ENCODE assay signal across 20 cellular contexts in the genomic region with DNA sequence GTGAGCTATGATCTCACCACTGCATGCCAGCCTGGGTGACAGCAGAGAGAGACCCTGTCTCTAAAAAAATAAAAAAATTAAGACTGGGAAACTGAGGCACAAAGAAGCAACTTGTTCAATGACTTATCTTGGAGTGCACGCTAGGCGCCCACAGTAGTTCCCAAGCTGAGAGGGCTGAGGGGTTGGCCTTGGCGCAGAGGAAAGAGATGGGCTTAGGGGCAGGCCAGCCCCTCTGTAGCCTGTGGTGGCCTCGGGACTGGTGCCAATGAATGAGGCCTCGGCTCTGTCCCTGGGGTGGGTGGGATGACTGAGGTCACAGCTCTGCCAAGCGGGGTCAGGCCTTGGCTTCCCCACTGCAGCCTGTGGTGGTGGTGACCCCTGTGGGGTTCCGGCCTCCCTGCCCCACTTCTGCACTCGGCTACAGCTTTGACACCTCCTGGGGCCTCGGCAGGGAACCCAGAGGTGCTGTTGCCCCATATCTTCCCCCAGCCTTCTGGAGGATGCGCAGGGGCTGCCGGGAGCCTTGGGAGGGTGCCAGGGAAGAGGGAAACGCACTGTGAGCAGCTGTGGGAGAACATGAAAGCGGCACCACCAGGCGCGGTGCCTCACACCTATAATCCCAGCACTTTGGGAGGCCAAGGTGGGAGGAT. TPM values are rescaled to one million over a fixed set of nuclear protein-coding genes. Genes with fewer than 3 reads are reported as not detected.
"Had no signal": no experiment of that assay in that cellular context is flagged by ENCODE, and none has a peak within 500 bp of the region (broad histone marks: within the 10 kb centered on the region; RNA-seq: fewer than 3 reads in every experiment).

No MANE protein-coding gene starts in this region.

- H3K4me3 Mint-ChIP-seq: activated naive CD4-positive, alpha-beta T cell treated with anti-CD3 and anti-CD28 coated beads, Interleukin-2, amount 10 ng/mL, durations not matched to agents 7 days and 5 days; activated T-cell treated with anti-CD3 and anti-CD28 coated beads, Interleukin-2, amount 50 U/mL, for 24 hours; memory B cell; natural killer cell; T-helper 2 cell treated with Interferon-gamma antibody and Interleukin-4, amounts not matched to agents 5 μg/mL and 100 μg/mL, for 36 hours had no signal

- H3K4me2 ChIP-seq: hepatocyte had no signal

- H3K36me3 ChIP-seq: cardiac muscle cell, colonic mucosa, left lung, prostate gland, right lobe of liver, spleen, stomach, upper lobe of left lung had no signal

- H2AFZ ChIP-seq: hepatocyte had no signal

- H3K79me2 ChIP-seq: hepatocyte had no signal

- H3K27ac ChIP-seq: cardiac muscle cell, colonic mucosa, esophagus muscularis mucosa, hepatocyte, left lung, prostate gland, right lobe of liver, spleen, stomach, testis, upper lobe of left lung had no signal

- H3K4me3 ChIP-seq: cardiac muscle cell, colonic mucosa, esophagus muscularis mucosa, hepatocyte, left lung, prostate gland, right lobe of liver, spleen, stomach, testis, upper lobe of left lung had no signal

- H3K27ac Mint-ChIP-seq: activated naive CD4-positive, alpha-beta T cell treated with anti-CD3 and anti-CD28 coated beads, Interleukin-2, amount 10 ng/mL, durations not matched to agents 7 days and 5 days; memory B cell had no signal

- ATAC-seq: left lung, natural killer cell, right lobe of liver had no signal

- H3K36me3 Mint-ChIP-seq: activated naive CD4-positive, alpha-beta T cell treated with anti-CD3 and anti-CD28 coated beads, Interleukin-2, amount 10 ng/mL, durations not matched to agents 7 days and 5 days; natural killer cell had no signal

- H3K27me3 ChIP-seq: colonic mucosa, hepatocyte, right lobe of liver, testis, upper lobe of left lung had no signal

- H3K4me1 ChIP-seq: colonic mucosa, esophagus muscularis mucosa, prostate gland, right lobe of liver, testis had no signal

- DNase-seq: activated CD4-positive, CD25-positive, alpha-beta regulatory T cell; activated naive CD4-positive, alpha-beta T cell treated with anti-CD3 and anti-CD28 coated beads, Interleukin-2, amount 10 ng/mL, durations not matched to agents 7 days and 5 days; activated T-cell treated with anti-CD3 and anti-CD28 coated beads, Interleukin-2, amount 50 U/mL, for 24 hours; colonic mucosa; kidney; left lung; natural killer cell; right lobe of liver; spleen; stomach; SW 1271; testis had no signal

- H3K9me3 Mint-ChIP-seq: activated naive CD4-positive, alpha-beta T cell treated with anti-CD3 and anti-CD28 coated beads, Interleukin-2, amount 10 ng/mL, durations not matched to agents 7 days and 5 days; activated T-cell treated with anti-CD3 and anti-CD28 coated beads, Interleukin-2, amount 50 U/mL, for 24 hours; memory B cell; natural killer cell; T-helper 2 cell treated with Interferon-gamma antibody and Interleukin-4, amounts not matched to agents 5 μg/mL and 100 μg/mL, for 36 hours had no signal

- FAIRE-seq: astrocyte, kidney had no signal

- H3K9me3 ChIP-seq: colonic mucosa, esophagus muscularis mucosa, left lung, prostate gland, right lobe of liver, spleen, stomach, testis, upper lobe of left lung had no signal

RNA-seq across cellular contexts. Expression of a gene that starts 46.0 kb away (rescaled TPM):
- total RNA-seq: natural killer cell had no signal
